ENCODE assay signal across 16 cellular contexts in genomic region chr16:82331397-82331796, GRCh38.
"Had no signal": no experiment of that assay in that cellular context is flagged by ENCODE, and none has a peak within 500 bp of the region (broad histone marks: within the 10 kb centered on the region; RNA-seq: fewer than 3 reads in every experiment).

No MANE protein-coding gene starts in this region.

- H3K36me3 ChIP-seq: colonic mucosa, pancreas, stomach, thoracic aorta had no signal

- H3K9me3 ChIP-seq: colonic mucosa, pancreas, stomach, thoracic aorta had no signal

- H3K4me3 ChIP-seq: colonic mucosa, lung, pancreas, stomach, thoracic aorta had no signal

- ATAC-seq: activated T-helper 17 cell treated with anti-CD3 and anti-CD28 coated beads, Interleukin-2, amount 50 U/mL, for 72 hours; left cardiac atrium had no signal

- H3K4me1 ChIP-seq: colonic mucosa had no signal

- H3K27ac ChIP-seq: colonic mucosa, pancreas, thoracic aorta had no signal

- DNase-seq: activated CD4-positive, alpha-beta T cell treated with anti-CD3 and anti-CD28 coated beads, Interleukin-2, amount 50 U/mL, for 1 hour; activated naive CD4-positive, alpha-beta T cell treated with anti-CD3 and anti-CD28 coated beads for 36 hours; activated T-cell treated with anti-CD3 and anti-CD28 coated beads for 4 hours; colonic mucosa; effector CD4-positive, alpha-beta T cell; foreskin melanocyte; head of caudate nucleus; left cardiac atrium; naive B cell; pancreas; stimulated activated CD4-positive, alpha-beta T cell treated with anti-CD3 and anti-CD28 coated beads, Interleukin-15, amount 100 ng/mL, for 24 hours; stimulated activated CD4-positive, alpha-beta T cell treated with anti-CD3 and anti-CD28 coated beads, Interleukin-4, amount 100 ng/mL, for 4 hours had no signal

- H3K27me3 ChIP-seq: colonic mucosa, pancreas, stomach had no signal
